In the genomic region with DNA sequence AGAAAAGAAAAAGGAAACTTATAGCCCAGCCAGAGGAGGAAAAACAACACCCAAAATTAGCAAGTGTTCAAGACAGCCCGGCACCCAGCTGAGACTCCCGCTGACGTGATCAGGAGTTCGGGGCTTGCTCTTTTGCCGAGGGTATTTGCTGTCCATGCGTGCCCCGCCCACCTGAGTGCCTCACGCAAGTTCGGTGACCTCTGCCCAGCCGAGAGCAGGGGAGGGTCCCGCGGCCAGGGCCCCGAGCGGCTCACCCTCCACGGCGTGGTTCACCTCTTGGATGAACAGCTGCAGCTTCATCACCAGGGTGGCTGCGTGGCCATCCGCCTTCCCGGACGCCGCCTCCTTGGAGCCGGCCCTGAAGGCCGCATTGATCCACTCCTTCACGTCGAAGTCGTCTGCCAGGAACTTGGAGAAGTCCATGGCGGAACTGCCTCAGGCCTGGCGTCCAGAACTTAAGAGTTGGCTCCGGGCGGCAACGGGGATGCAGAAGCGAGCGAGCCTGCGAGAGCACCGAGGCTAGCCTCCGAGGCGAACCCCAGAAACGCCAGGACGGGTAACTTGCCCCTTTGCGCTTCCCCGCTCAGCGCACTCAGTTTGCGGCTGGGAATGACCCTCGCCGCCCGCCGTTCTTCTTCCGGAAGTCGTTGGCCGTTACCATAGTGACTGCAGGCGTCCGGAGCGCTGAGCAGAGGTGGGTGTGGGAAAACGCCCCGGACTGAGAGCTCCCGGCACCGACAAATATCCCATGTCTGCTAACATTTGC, we compare ENCODE assay signal across 8 cellular contexts. TPM values are rescaled to one million over a fixed set of nuclear protein-coding genes. Genes with fewer than 3 reads are reported as not detected.
DNase-seq lines count a peak whose midpoint lies in the region; ATAC-seq and TF ChIP-seq lines count a peak whose summit lies in the region.

COG7 (minus strand) TSS at position 618 of the 766 bp plus-strand sequence; CDS start at position 423, 195 bp downstream.

- peaks cover 33% of the 10 kb centered on the region for H3K4me1 Mint-ChIP-seq in T-helper 17 cell

- H3K27ac Mint-ChIP-seq in T-helper 17 cell: peak within 1 kb of the TSS; percentile 95

- TF ChIP-seq EP300 in transverse colon (IDR thresholded peaks at IDR 0.05; ENCODE audit: low read depth): peak; percentile 5

- 0 to 1% methylated on average over 57 of the region's 57 CpGs for WGBS in heart right ventricle, 2 donors
- WGBS in transverse colon (ENCODE audit: low coverage in 1 of 2), 2 donors: 0% methylated on average over 5 to 19 of the region's 57 CpGs

- intact Hi-C loops in heart right ventricle (cut with DNase I): loop anchor here in 3 of 10 donors (5.0 to 10.0 kb wide), 2 partner anchors 52 to 55 kb away; no protein-coding TSS in a partner anchor
- intact Hi-C loops in posterior cingulate gyrus (cut with DNase I): loop anchor here (1.0 kb wide), 1 partner anchor 105 kb away; the partner anchor contains the start of genes EARS2 and UBFD1
- intact Hi-C loops in transverse colon (cut with DNase I; ENCODE audit: low total_unique reads): no loop called here

- TF ChIP-seq CTCF in GM10248 (IDR thresholded peaks at IDR 0.05; ENCODE audit: control extremely low read depth, extremely low read depth, low read depth, missing control alignments) (no peak), heart right ventricle (IDR thresholded peaks at IDR 0.05) (no peak), transverse colon (IDR thresholded peaks at IDR 0.05) (no peak)

- H3K9me3 ChIP-seq in T-helper 17 cell (ENCODE audit: control insufficient read depth, low read length, poor library complexity, severe bottlenecking) (no peaks in the 10 kb centered on the region), heart right ventricle (no peaks in the 10 kb centered on the region), transverse colon (no peaks in the 10 kb centered on the region)

- H3K4me3 ChIP-seq in heart right ventricle: peak within 1 kb of the TSS; percentile 77 to 100 (median 84)
- peak within 1 kb of the TSS; percentile 53 to 88 (median 68) for H3K4me3 ChIP-seq in transverse colon

- ATAC-seq in HG02623 (IDR thresholded peaks at IDR 0.05; ENCODE audit: unreplicated experiment): peak; percentile 78
- peak; percentile 92 for ATAC-seq in T-helper 17 cell
- peak; percentile 94 to 98 (median 96) for ATAC-seq in heart right ventricle

- no peaks in the 10 kb centered on the region for H3K27me3 Mint-ChIP-seq in T-helper 17 cell

- CTCF ChIA-PET in GM10248 (lab: Yijun Ruan, JAX): interaction anchor here (0.8 to 12.6 kb wide), 6 partner anchors 11 to 270 kb away, joined by 3 to 98 read pairs (median 3); partner anchors contain the start of gene SCNN1G

- H3K36me3 ChIP-seq in heart right ventricle: peaks cover 0 to 26% (median 0%) of the 10 kb centered on the region in 9 donors
- no peaks in the 10 kb centered on the region for H3K36me3 ChIP-seq in transverse colon

- H3K4me3 Mint-ChIP-seq in T-helper 17 cell: peak within 1 kb of the TSS; percentile 97

- in situ Hi-C loops in transverse colon (cut with MboI; ENCODE audit: low pct_ligation_motif_present in 1 of 4, low pct_unique_long_range_greater_than_20kb in 1 of 4, low sequenced_read_pairs in 3 of 4): no loop called here

- peaks cover 4% of the 10 kb centered on the region for H3K36me3 Mint-ChIP-seq in T-helper 17 cell (ENCODE audit: low read depth)

- TF ChIP-seq POLR2A in transverse colon (IDR thresholded peaks at IDR 0.05): peak; percentile 41

- H3K27ac ChIP-seq in heart right ventricle: peak within 1 kb of the TSS; percentile 55 to 93 (median 88)
- H3K27ac ChIP-seq in transverse colon: peak within 1 kb of the TSS; percentile 84 to 92 (median 88)

- DNase-seq in GM10248 (ENCODE audit: extremely low spot score): peak; percentile 91
- peak; percentile 60 to 93 (median 88) for DNase-seq in NCI-H1417 (lab: John Stamatoyannopoulos, UW)
- DNase-seq in T-helper 17 cell: peak; percentile 64 to 75 (median 68)
- DNase-seq in amniotic stem cell (lab: John Stamatoyannopoulos, UW): peak; percentile 73
- DNase-seq in heart right ventricle: peak; percentile 89 to 92
- DNase-seq in posterior cingulate gyrus: peak; percentile 80 to 98 (median 90)
- DNase-seq in transverse colon: peak; percentile 90

- H3K4me1 ChIP-seq in heart right ventricle (peaks cover 0 to 43% (median 19%) of the 10 kb centered on the region in 9 donors), transverse colon (peaks cover 9 to 58% (median 28%) of the 10 kb centered on the region in 4 donors)

- H3K27me3 ChIP-seq in heart right ventricle (no peaks in the 10 kb centered on the region), transverse colon (no peaks in the 10 kb centered on the region)

- POLR2A ChIA-PET in GM10248 (lab: Yijun Ruan, JAX): no interaction called here

RNA-seq across cellular contexts. Expression of gene COG7, which starts in this region (rescaled TPM):
- 10 to 100 TPM; 16.9 to 17.1 TPM for total RNA-seq in T-helper 17 cell
- total RNA-seq in heart right ventricle: 10 to 100 TPM; 10.9 to 15.5 (median 12.9) TPM
- 10 to 100 TPM; 12.0 to 28.1 TPM for polyA plus RNA-seq in heart right ventricle
- 100 to 1,000 TPM in 1 of 4 donors, 10 to 100 TPM in 3; 37.1 to 121 (median 54.6) TPM for total RNA-seq in transverse colon

Comparison
In these comparisons a context has a peak if more than half of its experiments do, and no peak if none do; other contexts are left out.
1. Peak in every context shown above with its lines: DNase-seq, ATAC-seq, H3K4me3 ChIP-seq and H3K27ac ChIP-seq.